1 cellular context compared by ENCODE assay signal in the genomic region with DNA sequence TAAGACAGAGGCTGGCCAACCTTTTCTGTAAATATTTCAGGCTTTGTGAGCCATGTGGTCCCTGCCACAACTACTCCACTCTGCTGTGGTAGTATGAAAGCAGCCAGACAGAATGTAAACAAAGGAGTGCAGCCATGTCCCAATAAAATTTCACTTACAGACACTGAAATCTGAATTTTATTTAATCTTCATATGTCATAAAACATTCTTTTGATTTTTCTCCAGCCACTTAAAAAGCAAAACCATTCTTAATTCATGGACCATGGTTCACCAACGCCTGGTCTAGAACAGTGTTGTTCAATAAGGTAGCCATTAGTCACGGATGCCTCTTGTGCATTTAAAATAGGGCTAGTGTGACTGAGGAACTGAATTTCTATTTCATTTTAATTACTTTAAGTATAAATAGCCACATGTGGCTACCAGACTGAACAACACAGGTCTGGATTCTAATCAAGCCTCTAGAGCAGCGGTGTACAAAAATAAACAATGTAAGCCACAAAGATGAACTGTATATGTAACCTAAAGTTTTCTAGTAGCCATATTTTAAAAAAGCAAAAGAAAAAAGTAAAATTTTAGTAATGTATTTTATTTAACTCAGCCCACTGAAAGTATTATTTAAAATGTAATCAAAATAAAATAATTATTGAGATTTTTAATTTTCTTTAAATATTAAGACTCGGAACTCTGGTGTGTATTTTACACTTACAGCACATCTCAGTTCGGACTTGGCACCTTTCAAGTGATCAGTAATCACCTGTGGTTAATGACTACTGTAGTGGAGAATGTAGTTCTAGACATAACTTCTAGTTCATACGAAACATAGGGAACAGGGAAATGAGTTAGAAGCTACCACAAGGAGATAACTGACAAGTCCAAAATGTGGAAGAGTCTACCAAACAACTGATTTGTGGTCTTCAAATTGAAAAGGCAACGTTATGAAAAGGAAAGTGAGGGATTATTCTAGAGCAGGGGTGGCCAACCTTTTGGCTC.
TF ChIP-seq lines count a peak whose summit lies in the region.

No MANE protein-coding gene starts in this region.

TF ChIP-seq in IMR-90, 13 proteins besides CTCF, POLR2A, EP300 and RAD21:
- no peak for TF ChIP-seq BHLHE40 (IDR thresholded peaks at IDR 0.05; ENCODE audit: low read depth, low read length)
- 0 out of 2 replicates have a peak, but pooled peaks have one; percentile 44 for TF ChIP-seq MXI1 (IDR thresholded peaks at IDR 0.05; ENCODE audit: borderline replicate concordance, low read depth, low read length)
TF ChIP-seq in IMR-90: peak in this region for 1.
